1 cellular context compared by ENCODE assay signal in the genomic region with DNA sequence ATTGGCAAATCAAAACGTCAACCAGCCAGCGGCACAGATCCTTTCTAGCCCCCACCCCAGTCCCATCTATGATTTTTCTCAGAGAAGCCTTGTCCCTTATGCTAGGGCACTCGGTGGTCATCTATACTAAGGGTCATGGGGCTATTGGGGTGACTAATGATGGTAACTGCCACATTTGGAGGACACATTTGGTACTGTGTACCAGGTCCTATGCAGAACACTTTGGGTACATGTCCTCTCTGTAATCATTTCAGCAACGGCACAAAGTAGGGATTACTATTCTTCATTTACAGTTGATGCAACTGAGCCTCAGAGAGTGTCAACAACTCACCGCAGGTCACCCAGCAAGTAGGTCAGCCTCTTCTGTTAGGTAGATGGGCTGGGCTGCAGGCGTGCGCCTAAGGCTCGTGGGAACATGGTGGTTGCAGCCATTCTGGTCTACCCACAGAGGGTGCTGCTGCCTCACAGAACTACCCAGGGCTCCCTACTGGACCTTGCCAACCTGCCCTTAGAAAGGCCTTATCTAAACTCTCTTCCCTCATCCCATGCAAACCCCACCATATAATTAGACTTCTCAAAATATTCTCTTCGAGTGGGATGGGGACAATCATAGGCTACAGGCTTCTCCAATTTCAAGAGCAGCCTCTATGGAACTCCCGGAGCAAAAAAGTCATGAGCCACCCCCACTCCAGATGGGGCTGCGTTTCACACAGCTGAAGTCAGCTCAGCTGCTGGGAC.
TF ChIP-seq lines count a peak whose summit lies in the region.

No MANE protein-coding gene starts in this region.

TF ChIP-seq in K562, 482 proteins besides CTCF, POLR2A, EP300 and RAD21 (continues in another document):
- TF ChIP-seq SMC3 (conservative IDR thresholded peaks at IDR 0.05; ENCODE audit: insufficient read depth, low read depth, low read length) = peak; percentile 77
- TF ChIP-seq RBM15 (IDR thresholded peaks at IDR 0.05; ENCODE audit: insufficient read depth, low read length) = no peak
- no peak for TF ChIP-seq RCOR1 (IDR thresholded peaks at IDR 0.05; ENCODE audit: borderline replicate concordance in 1 of 2, low read depth in 2 of 2, low read length in 2 of 2)
- TF ChIP-seq NR1H2 (CRISPR knock-in tag; IDR thresholded peaks at IDR 0.05) = no peak
- TF ChIP-seq KLF16 (IDR thresholded peaks at IDR 0.05) = 0 out of 2 replicates have a peak, but pooled peaks have one; percentile 14
- TF ChIP-seq TEAD1 (CRISPR knock-in tag; IDR thresholded peaks at IDR 0.05) = 0 out of 4 replicates have a peak, but pooled peaks of 1 of the 2 experiments have one; percentile 37
- TF ChIP-seq, protein P1, sequence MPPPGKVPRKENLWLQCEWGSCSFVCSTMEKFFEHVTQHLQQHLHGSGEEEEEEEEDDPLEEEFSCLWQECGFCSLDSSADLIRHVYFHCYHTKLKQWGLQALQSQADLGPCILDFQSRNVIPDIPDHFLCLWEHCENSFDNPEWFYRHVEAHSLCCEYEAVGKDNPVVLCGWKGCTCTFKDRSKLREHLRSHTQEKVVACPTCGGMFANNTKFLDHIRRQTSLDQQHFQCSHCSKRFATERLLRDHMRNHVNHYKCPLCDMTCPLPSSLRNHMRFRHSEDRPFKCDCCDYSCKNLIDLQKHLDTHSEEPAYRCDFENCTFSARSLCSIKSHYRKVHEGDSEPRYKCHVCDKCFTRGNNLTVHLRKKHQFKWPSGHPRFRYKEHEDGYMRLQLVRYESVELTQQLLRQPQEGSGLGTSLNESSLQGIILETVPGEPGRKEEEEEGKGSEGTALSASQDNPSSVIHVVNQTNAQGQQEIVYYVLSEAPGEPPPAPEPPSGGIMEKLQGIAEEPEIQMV (tag; conservative IDR thresholded peaks at IDR 0.05; ENCODE audit: low read depth) = no peak
- TF ChIP-seq, protein P2, sequence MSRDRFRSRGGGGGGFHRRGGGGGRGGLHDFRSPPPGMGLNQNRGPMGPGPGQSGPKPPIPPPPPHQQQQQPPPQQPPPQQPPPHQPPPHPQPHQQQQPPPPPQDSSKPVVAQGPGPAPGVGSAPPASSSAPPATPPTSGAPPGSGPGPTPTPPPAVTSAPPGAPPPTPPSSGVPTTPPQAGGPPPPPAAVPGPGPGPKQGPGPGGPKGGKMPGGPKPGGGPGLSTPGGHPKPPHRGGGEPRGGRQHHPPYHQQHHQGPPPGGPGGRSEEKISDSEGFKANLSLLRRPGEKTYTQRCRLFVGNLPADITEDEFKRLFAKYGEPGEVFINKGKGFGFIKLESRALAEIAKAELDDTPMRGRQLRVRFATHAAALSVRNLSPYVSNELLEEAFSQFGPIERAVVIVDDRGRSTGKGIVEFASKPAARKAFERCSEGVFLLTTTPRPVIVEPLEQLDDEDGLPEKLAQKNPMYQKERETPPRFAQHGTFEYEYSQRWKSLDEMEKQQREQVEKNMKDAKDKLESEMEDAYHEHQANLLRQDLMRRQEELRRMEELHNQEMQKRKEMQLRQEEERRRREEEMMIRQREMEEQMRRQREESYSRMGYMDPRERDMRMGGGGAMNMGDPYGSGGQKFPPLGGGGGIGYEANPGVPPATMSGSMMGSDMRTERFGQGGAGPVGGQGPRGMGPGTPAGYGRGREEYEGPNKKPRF (IDR thresholded peaks at IDR 0.05; ENCODE audit: low read depth, low read length) = no peak
- no peak for TF ChIP-seq SREBF1 (IDR thresholded peaks at IDR 0.05; ENCODE audit: borderline replicate concordance, low read depth, low read length)
- peak; percentile 25; the same call in 1 of the 2 replicates for TF ChIP-seq BHLHE40 (IDR thresholded peaks at IDR 0.05; ENCODE audit: low read length)
- peak; percentile 44 for TF ChIP-seq ZFP36 (IDR thresholded peaks at IDR 0.05; ENCODE audit: low read depth, low read length, partially characterized antibody)
- TF ChIP-seq ZBTB17 (CRISPR knock-in tag; IDR thresholded peaks at IDR 0.05) = no peak
- TF ChIP-seq, protein P3, sequence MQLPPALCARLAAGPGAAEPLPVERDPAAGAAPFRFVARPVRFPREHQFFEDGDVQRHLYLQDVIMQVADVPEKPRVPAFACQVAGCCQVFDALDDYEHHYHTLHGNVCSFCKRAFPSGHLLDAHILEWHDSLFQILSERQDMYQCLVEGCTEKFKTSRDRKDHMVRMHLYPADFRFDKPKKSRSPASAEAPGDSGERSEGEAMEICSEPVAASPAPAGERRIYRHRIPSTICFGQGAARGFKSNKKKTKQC (CRISPR knock-in tag; IDR thresholded peaks at IDR 0.05) = 0 out of 2 replicates have a peak, but pooled peaks have one; percentile 13
- TF ChIP-seq, protein P4, sequence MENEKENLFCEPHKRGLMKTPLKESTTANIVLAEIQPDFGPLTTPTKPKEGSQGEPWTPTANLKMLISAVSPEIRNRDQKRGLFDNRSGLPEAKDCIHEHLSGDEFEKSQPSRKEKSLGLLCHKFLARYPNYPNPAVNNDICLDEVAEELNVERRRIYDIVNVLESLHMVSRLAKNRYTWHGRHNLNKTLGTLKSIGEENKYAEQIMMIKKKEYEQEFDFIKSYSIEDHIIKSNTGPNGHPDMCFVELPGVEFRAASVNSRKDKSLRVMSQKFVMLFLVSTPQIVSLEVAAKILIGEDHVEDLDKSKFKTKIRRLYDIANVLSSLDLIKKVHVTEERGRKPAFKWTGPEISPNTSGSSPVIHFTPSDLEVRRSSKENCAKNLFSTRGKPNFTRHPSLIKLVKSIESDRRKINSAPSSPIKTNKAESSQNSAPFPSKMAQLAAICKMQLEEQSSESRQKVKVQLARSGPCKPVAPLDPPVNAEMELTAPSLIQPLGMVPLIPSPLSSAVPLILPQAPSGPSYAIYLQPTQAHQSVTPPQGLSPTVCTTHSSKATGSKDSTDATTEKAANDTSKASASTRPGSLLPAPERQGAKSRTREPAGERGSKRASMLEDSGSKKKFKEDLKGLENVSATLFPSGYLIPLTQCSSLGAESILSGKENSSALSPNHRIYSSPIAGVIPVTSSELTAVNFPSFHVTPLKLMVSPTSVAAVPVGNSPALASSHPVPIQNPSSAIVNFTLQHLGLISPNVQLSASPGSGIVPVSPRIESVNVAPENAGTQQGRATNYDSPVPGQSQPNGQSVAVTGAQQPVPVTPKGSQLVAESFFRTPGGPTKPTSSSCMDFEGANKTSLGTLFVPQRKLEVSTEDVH (IDR thresholded peaks at IDR 0.05; ENCODE audit: low read depth, partially characterized antibody) = no peak
- TF ChIP-seq, protein P5, sequence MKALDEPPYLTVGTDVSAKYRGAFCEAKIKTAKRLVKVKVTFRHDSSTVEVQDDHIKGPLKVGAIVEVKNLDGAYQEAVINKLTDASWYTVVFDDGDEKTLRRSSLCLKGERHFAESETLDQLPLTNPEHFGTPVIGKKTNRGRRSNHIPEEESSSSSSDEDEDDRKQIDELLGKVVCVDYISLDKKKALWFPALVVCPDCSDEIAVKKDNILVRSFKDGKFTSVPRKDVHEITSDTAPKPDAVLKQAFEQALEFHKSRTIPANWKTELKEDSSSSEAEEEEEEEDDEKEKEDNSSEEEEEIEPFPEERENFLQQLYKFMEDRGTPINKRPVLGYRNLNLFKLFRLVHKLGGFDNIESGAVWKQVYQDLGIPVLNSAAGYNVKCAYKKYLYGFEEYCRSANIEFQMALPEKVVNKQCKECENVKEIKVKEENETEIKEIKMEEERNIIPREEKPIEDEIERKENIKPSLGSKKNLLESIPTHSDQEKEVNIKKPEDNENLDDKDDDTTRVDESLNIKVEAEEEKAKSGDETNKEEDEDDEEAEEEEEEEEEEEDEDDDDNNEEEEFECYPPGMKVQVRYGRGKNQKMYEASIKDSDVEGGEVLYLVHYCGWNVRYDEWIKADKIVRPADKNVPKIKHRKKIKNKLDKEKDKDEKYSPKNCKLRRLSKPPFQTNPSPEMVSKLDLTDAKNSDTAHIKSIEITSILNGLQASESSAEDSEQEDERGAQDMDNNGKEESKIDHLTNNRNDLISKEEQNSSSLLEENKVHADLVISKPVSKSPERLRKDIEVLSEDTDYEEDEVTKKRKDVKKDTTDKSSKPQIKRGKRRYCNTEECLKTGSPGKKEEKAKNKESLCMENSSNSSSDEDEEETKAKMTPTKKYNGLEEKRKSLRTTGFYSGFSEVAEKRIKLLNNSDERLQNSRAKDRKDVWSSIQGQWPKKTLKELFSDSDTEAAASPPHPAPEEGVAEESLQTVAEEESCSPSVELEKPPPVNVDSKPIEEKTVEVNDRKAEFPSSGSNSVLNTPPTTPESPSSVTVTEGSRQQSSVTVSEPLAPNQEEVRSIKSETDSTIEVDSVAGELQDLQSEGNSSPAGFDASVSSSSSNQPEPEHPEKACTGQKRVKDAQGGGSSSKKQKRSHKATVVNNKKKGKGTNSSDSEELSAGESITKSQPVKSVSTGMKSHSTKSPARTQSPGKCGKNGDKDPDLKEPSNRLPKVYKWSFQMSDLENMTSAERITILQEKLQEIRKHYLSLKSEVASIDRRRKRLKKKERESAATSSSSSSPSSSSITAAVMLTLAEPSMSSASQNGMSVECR (CRISPR knock-in tag; IDR thresholded peaks at IDR 0.05) = peak; percentile 37; the same call in 1 of the 2 replicates
- peak; percentile 56; the same call in 1 of the 2 replicates for TF ChIP-seq MYC (IDR thresholded peaks at IDR 0.05; ENCODE audit: low read depth, low read length)
- no peak for TF ChIP-seq MYC (CRISPR knock-in tag; IDR thresholded peaks at IDR 0.05; ENCODE audit: borderline replicate concordance, low read depth)
- no peak for TF ChIP-seq DPF2 (IDR thresholded peaks at IDR 0.05)
- TF ChIP-seq, protein P6, sequence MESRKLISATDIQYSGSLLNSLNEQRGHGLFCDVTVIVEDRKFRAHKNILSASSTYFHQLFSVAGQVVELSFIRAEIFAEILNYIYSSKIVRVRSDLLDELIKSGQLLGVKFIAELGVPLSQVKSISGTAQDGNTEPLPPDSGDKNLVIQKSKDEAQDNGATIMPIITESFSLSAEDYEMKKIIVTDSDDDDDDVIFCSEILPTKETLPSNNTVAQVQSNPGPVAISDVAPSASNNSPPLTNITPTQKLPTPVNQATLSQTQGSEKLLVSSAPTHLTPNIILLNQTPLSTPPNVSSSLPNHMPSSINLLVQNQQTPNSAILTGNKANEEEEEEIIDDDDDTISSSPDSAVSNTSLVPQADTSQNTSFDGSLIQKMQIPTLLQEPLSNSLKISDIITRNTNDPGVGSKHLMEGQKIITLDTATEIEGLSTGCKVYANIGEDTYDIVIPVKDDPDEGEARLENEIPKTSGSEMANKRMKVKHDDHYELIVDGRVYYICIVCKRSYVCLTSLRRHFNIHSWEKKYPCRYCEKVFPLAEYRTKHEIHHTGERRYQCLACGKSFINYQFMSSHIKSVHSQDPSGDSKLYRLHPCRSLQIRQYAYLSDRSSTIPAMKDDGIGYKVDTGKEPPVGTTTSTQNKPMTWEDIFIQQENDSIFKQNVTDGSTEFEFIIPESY (CRISPR knock-in tag; IDR thresholded peaks at IDR 0.05) = no peak
- TF ChIP-seq PHF20 (IDR thresholded peaks at IDR 0.05; ENCODE audit: partially characterized antibody) = no peak
- peak; percentile 72; the same call in 1 of the 2 replicates for TF ChIP-seq STAG1 (CRISPR knock-in tag; IDR thresholded peaks at IDR 0.05; ENCODE audit: borderline replicate concordance)
- TF ChIP-seq, protein P7, sequence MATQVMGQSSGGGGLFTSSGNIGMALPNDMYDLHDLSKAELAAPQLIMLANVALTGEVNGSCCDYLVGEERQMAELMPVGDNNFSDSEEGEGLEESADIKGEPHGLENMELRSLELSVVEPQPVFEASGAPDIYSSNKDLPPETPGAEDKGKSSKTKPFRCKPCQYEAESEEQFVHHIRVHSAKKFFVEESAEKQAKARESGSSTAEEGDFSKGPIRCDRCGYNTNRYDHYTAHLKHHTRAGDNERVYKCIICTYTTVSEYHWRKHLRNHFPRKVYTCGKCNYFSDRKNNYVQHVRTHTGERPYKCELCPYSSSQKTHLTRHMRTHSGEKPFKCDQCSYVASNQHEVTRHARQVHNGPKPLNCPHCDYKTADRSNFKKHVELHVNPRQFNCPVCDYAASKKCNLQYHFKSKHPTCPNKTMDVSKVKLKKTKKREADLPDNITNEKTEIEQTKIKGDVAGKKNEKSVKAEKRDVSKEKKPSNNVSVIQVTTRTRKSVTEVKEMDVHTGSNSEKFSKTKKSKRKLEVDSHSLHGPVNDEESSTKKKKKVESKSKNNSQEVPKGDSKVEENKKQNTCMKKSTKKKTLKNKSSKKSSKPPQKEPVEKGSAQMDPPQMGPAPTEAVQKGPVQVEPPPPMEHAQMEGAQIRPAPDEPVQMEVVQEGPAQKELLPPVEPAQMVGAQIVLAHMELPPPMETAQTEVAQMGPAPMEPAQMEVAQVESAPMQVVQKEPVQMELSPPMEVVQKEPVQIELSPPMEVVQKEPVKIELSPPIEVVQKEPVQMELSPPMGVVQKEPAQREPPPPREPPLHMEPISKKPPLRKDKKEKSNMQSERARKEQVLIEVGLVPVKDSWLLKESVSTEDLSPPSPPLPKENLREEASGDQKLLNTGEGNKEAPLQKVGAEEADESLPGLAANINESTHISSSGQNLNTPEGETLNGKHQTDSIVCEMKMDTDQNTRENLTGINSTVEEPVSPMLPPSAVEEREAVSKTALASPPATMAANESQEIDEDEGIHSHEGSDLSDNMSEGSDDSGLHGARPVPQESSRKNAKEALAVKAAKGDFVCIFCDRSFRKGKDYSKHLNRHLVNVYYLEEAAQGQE (CRISPR knock-in tag; IDR thresholded peaks at IDR 0.05; ENCODE audit: low read depth) = no peak
- TF ChIP-seq, protein P8, sequence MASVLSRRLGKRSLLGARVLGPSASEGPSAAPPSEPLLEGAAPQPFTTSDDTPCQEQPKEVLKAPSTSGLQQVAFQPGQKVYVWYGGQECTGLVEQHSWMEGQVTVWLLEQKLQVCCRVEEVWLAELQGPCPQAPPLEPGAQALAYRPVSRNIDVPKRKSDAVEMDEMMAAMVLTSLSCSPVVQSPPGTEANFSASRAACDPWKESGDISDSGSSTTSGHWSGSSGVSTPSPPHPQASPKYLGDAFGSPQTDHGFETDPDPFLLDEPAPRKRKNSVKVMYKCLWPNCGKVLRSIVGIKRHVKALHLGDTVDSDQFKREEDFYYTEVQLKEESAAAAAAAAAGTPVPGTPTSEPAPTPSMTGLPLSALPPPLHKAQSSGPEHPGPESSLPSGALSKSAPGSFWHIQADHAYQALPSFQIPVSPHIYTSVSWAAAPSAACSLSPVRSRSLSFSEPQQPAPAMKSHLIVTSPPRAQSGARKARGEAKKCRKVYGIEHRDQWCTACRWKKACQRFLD (CRISPR knock-in tag; IDR thresholded peaks at IDR 0.05) = no peak
- TF ChIP-seq, protein P9, sequence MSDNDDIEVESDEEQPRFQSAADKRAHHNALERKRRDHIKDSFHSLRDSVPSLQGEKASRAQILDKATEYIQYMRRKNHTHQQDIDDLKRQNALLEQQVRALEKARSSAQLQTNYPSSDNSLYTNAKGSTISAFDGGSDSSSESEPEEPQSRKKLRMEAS (CRISPR knock-in tag; IDR thresholded peaks at IDR 0.05) = peak; percentile 24; the same call in 1 of the 2 replicates
- TF ChIP-seq, protein P10, sequence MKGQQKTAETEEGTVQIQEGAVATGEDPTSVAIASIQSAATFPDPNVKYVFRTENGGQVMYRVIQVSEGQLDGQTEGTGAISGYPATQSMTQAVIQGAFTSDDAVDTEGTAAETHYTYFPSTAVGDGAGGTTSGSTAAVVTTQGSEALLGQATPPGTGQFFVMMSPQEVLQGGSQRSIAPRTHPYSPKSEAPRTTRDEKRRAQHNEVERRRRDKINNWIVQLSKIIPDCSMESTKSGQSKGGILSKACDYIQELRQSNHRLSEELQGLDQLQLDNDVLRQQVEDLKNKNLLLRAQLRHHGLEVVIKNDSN (CRISPR knock-in tag; IDR thresholded peaks at IDR 0.05) = peak; percentile 31; the same call in 1 of the 2 replicates
- no peak for TF ChIP-seq FOSL1 (tag; conservative IDR thresholded peaks at IDR 0.05)
